ENCODE assay signal across 28 cellular contexts in the genomic region with DNA sequence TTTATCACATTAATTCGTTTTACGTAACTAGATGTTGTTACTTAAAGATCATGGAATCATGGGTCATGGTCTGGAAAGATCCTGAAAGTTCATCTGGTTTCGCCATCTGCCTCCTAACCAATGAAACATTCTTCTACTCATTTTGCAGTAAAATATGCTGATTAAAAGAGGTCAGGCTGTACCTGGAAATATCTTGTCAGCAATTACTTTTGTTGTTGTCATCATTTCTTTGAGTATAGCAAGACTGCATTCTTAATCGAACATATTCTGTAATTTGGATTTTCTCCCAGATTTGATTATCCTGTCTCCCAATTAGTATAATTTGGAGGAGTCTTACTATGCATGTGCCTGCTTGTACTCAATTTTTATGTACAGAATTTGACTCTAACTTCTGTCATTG.
"Had no signal": no experiment of that assay in that cellular context is flagged by ENCODE, and none has a peak within 500 bp of the region (broad histone marks: within the 10 kb centered on the region; RNA-seq: fewer than 3 reads in every experiment).

No MANE protein-coding gene starts in this region.

- H3K4me1 ChIP-seq: colonic mucosa, esophagus muscularis mucosa, esophagus squamous epithelium, foreskin keratinocyte, gastrocnemius medialis, gastroesophageal sphincter, heart left ventricle, heart right ventricle had no signal

- ATAC-seq: effector memory CD8-positive, alpha-beta T cell; esophagus mucosa; foreskin keratinocyte; gastrocnemius medialis; gastroesophageal sphincter; heart left ventricle; heart right ventricle had no signal

- FAIRE-seq: colon, endometrium, endothelial cell of umbilical vein, frontal cortex had no signal

- H3K36me3 ChIP-seq: colonic mucosa, esophagus muscularis mucosa, esophagus squamous epithelium, gastrocnemius medialis, gastroesophageal sphincter, heart left ventricle, heart right ventricle had no signal

- H3K9me3 ChIP-seq: colonic mucosa, esophagus muscularis mucosa, gastrocnemius medialis, gastroesophageal sphincter, heart left ventricle, heart right ventricle had no signal

- H3K27ac ChIP-seq: colonic mucosa, coronary artery, dorsolateral prefrontal cortex, epithelial cell of prostate, esophagus muscularis mucosa, esophagus squamous epithelium, foreskin keratinocyte, gastrocnemius medialis, gastroesophageal sphincter, heart left ventricle, heart right ventricle had no signal

- DNase-seq: colonic mucosa; cortex of kidney; dermis blood vessel endothelial cell; dorsolateral prefrontal cortex; effector CD4-positive, alpha-beta T cell; effector CD8-positive, alpha-beta T cell; effector memory CD4-positive, alpha-beta T cell; effector memory CD8-positive, alpha-beta T cell; endodermal cell; erythroblast; esophagus squamous epithelium; foreskin fibroblast; foreskin keratinocyte; foreskin melanocyte; gastrocnemius medialis; glutamatergic neuron; head of caudate nucleus; heart left ventricle; heart right ventricle had no signal

- H3K4me3 ChIP-seq: colonic mucosa, coronary artery, dorsolateral prefrontal cortex, esophagus muscularis mucosa, esophagus squamous epithelium, gastrocnemius medialis, gastroesophageal sphincter, heart left ventricle, heart right ventricle had no signal

- H3K27me3 ChIP-seq: colonic mucosa, dorsolateral prefrontal cortex, esophagus muscularis mucosa, esophagus squamous epithelium, foreskin keratinocyte, gastrocnemius medialis, gastroesophageal sphincter, heart left ventricle, heart right ventricle had no signal
